19 cellular contexts compared by ENCODE assay signal in genomic region chr2:49837894-49838293, GRCh38.
"Had no signal": no experiment of that assay in that cellular context is flagged by ENCODE, and none has a peak within 500 bp of the region (broad histone marks: within the 10 kb centered on the region; RNA-seq: fewer than 3 reads in every experiment).

No MANE protein-coding gene starts in this region.

- H3K36me3 ChIP-seq: neutrophil, sigmoid colon, tibial nerve, upper lobe of right lung, vagina had no signal

- H3K36me3 Mint-ChIP-seq: immature natural killer cell; natural killer cell treated with Interleukin-12 subunit alpha and Interleukin-12 subunit beta and Interleukin-15 and Interleukin-18, amount 100 ng/mL, for 72 hours; stimulated activated effector memory CD8-positive, alpha-beta T cell treated with anti-CD3 and anti-CD28 coated beads, Interleukin-12 subunit alpha, Interleukin-12 subunit beta, amount 100 ng/mL, for 72 hours had no signal

- DNase-seq: effector CD4-positive, alpha-beta T cell; endodermal cell; erythroblast; foreskin keratinocyte; immature natural killer cell; kidney; left cardiac atrium; posterior cingulate gyrus; sigmoid colon; stimulated activated CD4-positive, alpha-beta T cell treated with anti-CD3 and anti-CD28 coated beads, Interleukin-12 subunit alpha, Interleukin-12 subunit beta, amount 100 ng/mL, for 4 hours; stimulated activated naive CD8-positive, alpha-beta T cell treated with anti-CD3 and anti-CD28 coated beads, Interleukin-15, Interleukin-2, amounts not matched to agents 100 U/mL and 50 U/mL, for 24 hours; upper lobe of right lung had no signal

- H3K4me1 ChIP-seq: foreskin keratinocyte, sigmoid colon, upper lobe of right lung, vagina had no signal

- H3K4me3 ChIP-seq: coronary artery, sigmoid colon, skin epidermis, tibial nerve, upper lobe of right lung, vagina had no signal

- H3K9me3 ChIP-seq: neutrophil, sigmoid colon, tibial nerve, upper lobe of right lung, vagina had no signal

- H3K4me1 Mint-ChIP-seq: stimulated activated effector memory CD8-positive, alpha-beta T cell treated with anti-CD3 and anti-CD28 coated beads, Interleukin-12 subunit alpha, Interleukin-12 subunit beta, amount 100 ng/mL, for 72 hours had no signal

- H3K27me3 Mint-ChIP-seq: natural killer cell treated with Interleukin-12 subunit alpha and Interleukin-12 subunit beta and Interleukin-15 and Interleukin-18, amount 100 ng/mL, for 72 hours had no signal

- H3K4me3 Mint-ChIP-seq: endodermal cell; immature natural killer cell; natural killer cell treated with Interleukin-12 subunit alpha and Interleukin-12 subunit beta and Interleukin-15 and Interleukin-18, amount 100 ng/mL, for 72 hours; stimulated activated effector memory CD8-positive, alpha-beta T cell treated with anti-CD3 and anti-CD28 coated beads, Interleukin-12 subunit alpha, Interleukin-12 subunit beta, amount 100 ng/mL, for 72 hours had no signal

- H3K27ac ChIP-seq: coronary artery, foreskin keratinocyte, neutrophil, sigmoid colon, skin epidermis, tibial nerve, upper lobe of right lung, vagina had no signal

- H3K27me3 ChIP-seq: neutrophil, sigmoid colon, tibial nerve, upper lobe of right lung, vagina had no signal

- H3K27ac Mint-ChIP-seq: endodermal cell; immature natural killer cell; natural killer cell treated with Interleukin-12 subunit alpha and Interleukin-12 subunit beta and Interleukin-15 and Interleukin-18, amount 100 ng/mL, for 72 hours; stimulated activated effector memory CD8-positive, alpha-beta T cell treated with anti-CD3 and anti-CD28 coated beads, Interleukin-12 subunit alpha, Interleukin-12 subunit beta, amount 100 ng/mL, for 72 hours had no signal

- ATAC-seq: foreskin keratinocyte; left cardiac atrium; natural killer cell treated with Interleukin-12 subunit alpha and Interleukin-12 subunit beta and Interleukin-15 and Interleukin-18, amount 100 ng/mL, for 72 hours; stimulated activated effector memory CD8-positive, alpha-beta T cell treated with anti-CD3 and anti-CD28 coated beads, Interleukin-12 subunit alpha, Interleukin-12 subunit beta, amount 100 ng/mL, for 72 hours; stimulated activated naive CD8-positive, alpha-beta T cell treated with anti-CD3 and anti-CD28 coated beads, Interleukin-15, Interleukin-2, amounts not matched to agents 100 U/mL and 50 U/mL, for 24 hours; upper lobe of right lung had no signal
